Comparison of ENCODE assay signal across 9 cellular contexts in the genomic region with DNA sequence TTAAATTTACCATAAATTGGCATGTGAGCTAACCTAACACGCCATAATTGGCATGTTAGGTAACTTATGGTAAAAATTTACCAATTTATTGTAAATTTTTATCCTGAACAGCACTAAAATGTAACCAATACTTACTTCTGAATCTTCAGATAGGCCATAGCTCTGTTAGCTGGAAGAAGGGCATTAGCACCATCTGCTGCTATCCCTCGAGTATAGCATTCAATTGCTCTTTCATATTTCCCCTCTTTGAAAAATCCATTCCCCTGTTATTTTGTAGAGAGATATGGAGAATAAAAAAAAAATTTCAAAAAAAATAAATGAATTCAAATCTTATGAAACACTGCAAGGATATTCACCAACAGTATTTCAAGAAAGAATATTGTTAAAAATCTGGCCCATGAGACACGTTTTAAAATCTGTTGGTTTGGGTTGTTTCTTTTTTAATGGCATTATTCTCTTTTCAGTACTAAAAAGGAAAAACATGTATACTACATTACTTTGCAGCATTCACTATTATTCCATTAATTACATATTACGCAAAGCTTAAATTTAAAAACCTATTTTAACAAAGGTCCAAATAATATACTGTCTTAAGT. TPM values are rescaled to one million over a fixed set of nuclear protein-coding genes. Genes with fewer than 3 reads are reported as not detected.
A peak's percentile ranks its signal among the peaks of the same experiment; 100 is the strongest.
DNase-seq lines count a peak whose midpoint lies in the region; ATAC-seq and TF ChIP-seq lines count a peak whose summit lies in the region.
"Had no signal": no experiment of that assay in that cellular context is flagged by ENCODE, and none has a peak within 500 bp of the region (broad histone marks: within the 10 kb centered on the region; RNA-seq: fewer than 3 reads in every experiment).

No MANE protein-coding gene starts in this region.

- no peaks in the 10 kb centered on the region for H3K9me3 Mint-ChIP-seq in type B pancreatic cell
- H3K9me3 Mint-ChIP-seq: IgD-negative memory B cell had no signal

- DNase-seq in AML-193 (lab: John Stamatoyannopoulos, UW) (peak; percentile 31 to 56), NCI-H1694 treated with DMSO at 0.1 percent for 48 hours (lab: John Stamatoyannopoulos, UW) (peak; percentile 13), amniotic epithelial cell (ENCODE audit: low read depth) (peak; percentile 55), iPS-NIHi11 (ENCODE audit: low spot score) (peak; percentile 42), type B pancreatic cell (ENCODE audit: extremely low spot score, unreplicated experiment) (no peak)

- H3K27me3 Mint-ChIP-seq in type B pancreatic cell: no peaks in the 10 kb centered on the region
- H3K27me3 Mint-ChIP-seq: IgD-negative memory B cell had no signal

- H3K27ac Mint-ChIP-seq in type B pancreatic cell: no peak overlapping the region
- H3K27ac Mint-ChIP-seq: IgD-negative memory B cell had no signal

- ATAC-seq in GM18511 (IDR thresholded peaks at IDR 0.05; ENCODE audit: unreplicated experiment): no peak
- ATAC-seq in HG03159 (IDR thresholded peaks at IDR 0.05; ENCODE audit: unreplicated experiment): no peak

- TF ChIP-seq CTCF in GM12874 (IDR thresholded peaks at IDR 0.05; ENCODE audit: insufficient read depth, low read depth, low read length): peak; percentile 54
- peak; percentile 84 for TF ChIP-seq CTCF in type B pancreatic cell (conservative IDR thresholded peaks at IDR 0.05)

- H3K4me1 Mint-ChIP-seq in type B pancreatic cell (ENCODE audit: unreplicated experiment): no peaks in the 10 kb centered on the region

- H3K36me3 Mint-ChIP-seq in type B pancreatic cell: peaks cover 21% of the 10 kb centered on the region
- H3K36me3 Mint-ChIP-seq: IgD-negative memory B cell had no signal

- H3K4me3 Mint-ChIP-seq in type B pancreatic cell: no peak overlapping the region
- H3K4me3 Mint-ChIP-seq: IgD-negative memory B cell had no signal

RNA-seq across cellular contexts. Expression of gene RPAP3, which starts 19.1 kb away (rescaled TPM):
- total RNA-seq in type B pancreatic cell (ENCODE audit: low replicate concordance): 31.7 and 39.9 TPM in 2 replicates

RNA-seq across cellular contexts. Expression of gene ENDOU, which starts 38.5 kb away (rescaled TPM):
- total RNA-seq in type B pancreatic cell (ENCODE audit: low replicate concordance): 3.7 and 18.9 TPM in 2 replicates
